ENCODE assay signal across 26 cellular contexts in the genomic region with DNA sequence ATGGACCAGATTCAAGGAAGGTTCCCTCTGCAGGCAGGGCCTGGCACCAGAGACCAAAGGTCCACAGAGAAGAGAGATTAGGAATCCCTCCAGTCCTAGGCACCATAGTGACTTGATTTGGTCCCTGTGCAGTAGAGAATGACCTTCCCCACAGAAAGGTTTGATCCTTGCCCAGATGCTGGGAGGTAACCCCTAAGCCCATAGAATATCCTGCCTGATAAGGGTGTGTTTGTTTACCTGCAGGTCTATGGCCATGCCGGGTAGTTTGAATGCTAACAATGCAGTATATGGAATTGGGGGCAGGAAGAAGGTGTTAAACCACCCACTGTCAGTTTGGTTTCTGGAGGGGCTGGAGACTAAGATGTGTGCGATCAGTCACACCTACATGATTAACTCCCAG. TPM values are rescaled to one million over a fixed set of nuclear protein-coding genes. Genes with fewer than 3 reads are reported as not detected.
"Had no signal": no experiment of that assay in that cellular context is flagged by ENCODE, and none has a peak within 500 bp of the region (broad histone marks: within the 10 kb centered on the region; RNA-seq: fewer than 3 reads in every experiment).

No MANE protein-coding gene starts in this region.

- H3K27ac ChIP-seq: brain microvascular endothelial cell, foreskin keratinocyte, neural progenitor cell, parathyroid adenoma, right lobe of liver, skin epidermis, upper lobe of right lung had no signal

- H3K4me3 ChIP-seq: neural progenitor cell, right lobe of liver, skin epidermis, upper lobe of right lung had no signal

- H3K4me1 ChIP-seq: foreskin keratinocyte, neural progenitor cell, parathyroid adenoma, right lobe of liver, upper lobe of right lung had no signal

- H3K9me3 ChIP-seq: right lobe of liver, SK-N-SH, upper lobe of right lung had no signal

- DNase-seq: activated CD4-positive, alpha-beta memory T cell treated with anti-CD3 and anti-CD28 coated beads for 36 hours; activated CD4-positive, alpha-beta T cell treated with anti-CD3 and anti-CD28 coated beads, Interleukin-2, amount 10 ng/mL, durations not matched to agents 24 days and 14 days; activated CD4-positive, CD25-positive, alpha-beta regulatory T cell treated with anti-CD3 and anti-CD28 coated beads, Interleukin-2, amount 50 U/mL, for 72 hours; activated CD8-positive, alpha-beta memory T cell treated with anti-CD3 and anti-CD28 coated beads, Interleukin-2, amount 50 U/mL, for 4 hours; activated gamma-delta T cell; activated naive CD4-positive, alpha-beta T cell treated with anti-CD3 and anti-CD28 coated beads, Interleukin-2, amount 50 U/mL, for 16 hours; activated T-cell treated with anti-CD3 and anti-CD28 coated beads, Interleukin-2, amount 50 U/mL, for 1 hour; amniotic stem cell; brain microvascular endothelial cell; caudate nucleus; foreskin keratinocyte; natural killer cell; occipital lobe; SK-N-SH; stimulated activated CD4-positive, alpha-beta T cell treated with anti-CD3 and anti-CD28 coated beads, Interleukin-12 subunit alpha, Interleukin-12 subunit beta, amount 100 ng/mL, for 4 hours; stimulated activated CD4-positive, alpha-beta T cell treated with anti-CD3 and anti-CD28 coated beads, Interleukin-4, amount 100 ng/mL, for 1 hour; SW 1271; T-helper 17 cell; T1000; upper lobe of right lung had no signal

- H3K27me3 ChIP-seq: brain microvascular endothelial cell, right lobe of liver, upper lobe of right lung had no signal

- ATAC-seq: esophagus mucosa, foreskin keratinocyte, natural killer cell, T-helper 17 cell, upper lobe of right lung had no signal

- H3K36me3 ChIP-seq: brain microvascular endothelial cell, neural progenitor cell, right lobe of liver, upper lobe of right lung had no signal

RNA-seq across cellular contexts. Expression of a gene that starts 57.1 kb away (rescaled TPM):
- total RNA-seq: pulmonary artery endothelial cell had no signal
